1 cellular context compared by ENCODE assay signal in genomic region chr2:156956161-156956560, GRCh38.
TF ChIP-seq lines count a peak whose summit lies in the region.

No MANE protein-coding gene starts in this region.

TF ChIP-seq in GM23338, 12 proteins besides CTCF, POLR2A, EP300 and RAD21:
- TF ChIP-seq REST (IDR thresholded peaks at IDR 0.05; ENCODE audit: unreplicated experiment) (no peak), NANOG (IDR thresholded peaks at IDR 0.05; ENCODE audit: borderline replicate concordance) (no peak), EZH2 (IDR thresholded peaks at IDR 0.05; ENCODE audit: low read depth, unreplicated experiment) (no peak), CREB1 (CRISPR knock-in tag; IDR thresholded peaks at IDR 0.05; ENCODE audit: low read depth) (no peak)
